Comparison of ENCODE assay signal across 8 cellular contexts in the genomic region with DNA sequence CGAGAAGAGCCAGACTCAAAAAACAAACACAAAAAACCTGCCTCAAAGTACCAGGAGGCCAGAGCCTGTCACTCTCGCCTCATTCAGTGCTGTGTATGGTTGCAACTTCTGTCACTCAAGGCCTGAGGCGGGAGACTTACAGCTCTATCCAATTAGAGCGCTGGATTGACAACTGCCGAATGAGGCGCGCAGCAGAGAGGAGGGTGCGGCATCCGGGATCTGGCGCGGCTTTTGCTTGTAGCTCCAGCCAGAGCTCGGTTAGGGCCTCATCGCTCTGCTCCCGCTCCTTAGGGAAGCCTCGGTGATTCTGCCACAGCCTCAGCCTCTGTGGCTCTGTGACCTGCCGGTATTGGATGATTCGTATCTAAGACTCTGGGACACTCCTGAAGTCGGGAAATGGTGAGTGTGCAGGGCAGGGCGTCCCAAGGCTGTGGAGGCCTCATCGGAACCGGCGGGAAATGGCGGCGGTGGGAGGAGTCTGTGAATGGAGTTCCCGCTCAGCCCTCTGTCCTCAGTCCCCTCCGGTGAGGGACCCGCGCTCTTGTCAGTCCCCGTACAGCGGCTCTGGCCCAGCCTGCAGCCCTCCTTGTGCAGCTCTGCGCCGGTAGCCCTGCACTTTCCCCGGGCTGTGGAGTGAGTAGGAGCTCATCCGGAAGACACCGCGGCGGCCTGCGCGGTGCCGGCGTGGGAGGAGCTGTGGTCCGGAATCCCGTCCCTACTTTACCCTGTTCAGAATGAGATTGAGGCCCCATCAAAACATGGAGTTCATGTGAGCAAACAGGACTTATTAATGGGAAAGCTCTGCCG. TPM values are rescaled to one million over a fixed set of nuclear protein-coding genes. Genes with fewer than 3 reads are reported as not detected.
DNase-seq lines count a peak whose midpoint lies in the region; ATAC-seq and TF ChIP-seq lines count a peak whose summit lies in the region.

A gene (plus strand): TSS at position 227 of the 807 bp plus-strand sequence. CDS start 170 bp downstream, at position 397.

- no peaks in the 10 kb centered on the region for H3K27me3 ChIP-seq in ACC112 (ENCODE audit: insufficient read depth, low read length)
- H3K27me3 ChIP-seq in colonic mucosa: no peaks in the 10 kb centered on the region

- peak within 1 kb of the TSS; percentile 87 for H3K4me3 ChIP-seq in ACC112 (ENCODE audit: low read depth, low read length)
- H3K4me3 ChIP-seq in colonic mucosa: peak within 1 kb of the TSS; percentile 67

- DNase-seq in NCI-H226 (peak; percentile 92), colonic mucosa (peak; percentile 96), kidney tubule cell (ENCODE audit: low spot score) (peak; percentile 97)
- peak; percentile 95 for DNase-seq in activated CD4-positive, alpha-beta T cell treated with anti-CD3 and anti-CD28 coated beads for 48 hours
- peak; percentile 77 to 86 for DNase-seq in stimulated activated CD4-positive, alpha-beta T cell treated with anti-CD3 and anti-CD28 coated beads, Interleukin-1b, Interleukin-23, amount 100 ng/mL, for 4 hours (ENCODE audit: low read depth in 2 of 2)

- H3K27ac ChIP-seq in ACC112 (ENCODE audit: low read depth, low read length): peak within 1 kb of the TSS; percentile 85
- H3K27ac ChIP-seq in colonic mucosa: peak within 1 kb of the TSS; percentile 91

- H3K4me1 ChIP-seq in ACC112 (ENCODE audit: control insufficient read depth, insufficient read depth, low read length, unreplicated experiment): peaks cover 6% of the 10 kb centered on the region
- H3K4me1 ChIP-seq in colonic mucosa: no peaks in the 10 kb centered on the region

- peak within 1 kb of the TSS; percentile 84 to 91 for H3K9ac ChIP-seq in colonic mucosa (ENCODE audit: low read depth in 2 of 2, low read length in 2 of 2)

- H3K79me2 ChIP-seq in ACC112 (ENCODE audit: control insufficient read depth, insufficient read depth, low read length, unreplicated experiment): peaks cover 41% of the 10 kb centered on the region

- TF ChIP-seq CTCF in colonic mucosa (IDR thresholded peaks at IDR 0.05): no peak

- no peaks in the 10 kb centered on the region for H3K9me3 ChIP-seq in colonic mucosa

- intact Hi-C loops in colonic mucosa (cut with DNase I): no loop called here

- H3K36me3 ChIP-seq in ACC112 (ENCODE audit: insufficient read depth, low read length) (peaks cover 37% of the 10 kb centered on the region), colonic mucosa (no peaks in the 10 kb centered on the region)

- ATAC-seq in GM18868 (IDR thresholded peaks at IDR 0.05; ENCODE audit: unreplicated experiment) (peak; percentile 97), HG03139 (IDR thresholded peaks at IDR 0.05; ENCODE audit: unreplicated experiment) (peak; percentile 99)

- H2AFZ ChIP-seq in ACC112 (ENCODE audit: low read length, unreplicated experiment): peak within 1 kb of the TSS; percentile 73

RNA-seq across cellular contexts. Expression of the gene that starts here (rescaled TPM):
- 1 to 10 TPM; 5.4 to 7.9 TPM for total RNA-seq in colonic mucosa

Comparison
In these comparisons a context has a peak if more than half of its experiments do, and no peak if none do; other contexts are left out.
1. Peak in every context shown above with its lines: DNase-seq, ATAC-seq, H3K4me3 ChIP-seq and H3K27ac ChIP-seq.